18 cellular contexts compared by ENCODE assay signal in the genomic region with DNA sequence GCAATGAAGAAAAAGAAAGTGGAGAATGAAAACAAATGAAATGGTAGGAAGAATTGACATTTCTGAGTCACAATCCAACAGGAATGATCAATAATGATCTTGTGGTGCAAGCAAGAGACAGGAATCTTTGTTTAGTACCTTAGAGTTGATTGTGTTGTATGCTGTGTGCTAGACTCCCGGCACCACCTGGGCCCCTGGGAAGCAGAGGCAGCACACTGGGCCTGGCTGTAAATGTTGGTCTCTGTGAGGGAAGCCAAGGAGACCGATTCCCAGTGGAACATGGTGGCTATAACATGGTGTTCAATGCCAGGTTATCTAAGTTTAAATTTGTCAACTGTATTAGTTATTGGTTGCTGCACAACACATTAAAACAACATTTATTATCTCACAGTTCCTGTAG.
"Had no signal": no experiment of that assay in that cellular context is flagged by ENCODE, and none has a peak within 500 bp of the region (broad histone marks: within the 10 kb centered on the region; RNA-seq: fewer than 3 reads in every experiment).

No MANE protein-coding gene starts in this region.

- H3K36me3 Mint-ChIP-seq: activated naive CD4-positive, alpha-beta T cell treated with anti-CD3 and anti-CD28 coated beads, Interleukin-2, amount 10 ng/mL, durations not matched to agents 7 days and 5 days; naive thymus-derived CD8-positive, alpha-beta T cell; WTC11 had no signal

- H3K27me3 Mint-ChIP-seq: activated naive CD4-positive, alpha-beta T cell treated with anti-CD3 and anti-CD28 coated beads, Interleukin-2, amount 10 ng/mL, durations not matched to agents 7 days and 5 days had no signal

- H3K4me3 Mint-ChIP-seq: activated naive CD4-positive, alpha-beta T cell treated with anti-CD3 and anti-CD28 coated beads, Interleukin-2, amount 10 ng/mL, durations not matched to agents 7 days and 5 days; activated T-helper 17 cell treated with anti-CD3 and anti-CD28 coated beads, Interleukin-2, amount 50 U/mL, for 72 hours; naive thymus-derived CD8-positive, alpha-beta T cell; T-helper 1 cell treated with Interleukin-12 subunit alpha and Interleukin-12 subunit beta and Interleukin-4 antibody, amounts not matched to agents 30 μg/mL and 1 μg/mL, for 36 hours; WTC11 had no signal

- H3K27me3 ChIP-seq: adrenal gland, upper lobe of left lung had no signal

- H3K27ac ChIP-seq: adrenal gland, psoas muscle, upper lobe of left lung had no signal

- H3K27ac Mint-ChIP-seq: activated naive CD4-positive, alpha-beta T cell treated with anti-CD3 and anti-CD28 coated beads, Interleukin-2, amount 10 ng/mL, durations not matched to agents 7 days and 5 days; activated T-helper 17 cell treated with anti-CD3 and anti-CD28 coated beads, Interleukin-2, amount 50 U/mL, for 72 hours; naive thymus-derived CD8-positive, alpha-beta T cell; T-helper 1 cell treated with Interleukin-12 subunit alpha and Interleukin-12 subunit beta and Interleukin-4 antibody, amounts not matched to agents 30 μg/mL and 1 μg/mL, for 36 hours; WTC11 had no signal

- H3K4me1 ChIP-seq: adrenal gland, psoas muscle, upper lobe of left lung had no signal

- H3K36me3 ChIP-seq: adrenal gland, upper lobe of left lung had no signal

- H3K4me1 Mint-ChIP-seq: activated naive CD4-positive, alpha-beta T cell treated with anti-CD3 and anti-CD28 coated beads, Interleukin-2, amount 10 ng/mL, durations not matched to agents 7 days and 5 days; activated T-helper 17 cell treated with anti-CD3 and anti-CD28 coated beads, Interleukin-2, amount 50 U/mL, for 72 hours; naive thymus-derived CD8-positive, alpha-beta T cell had no signal

- H3K9me3 Mint-ChIP-seq: activated naive CD4-positive, alpha-beta T cell treated with anti-CD3 and anti-CD28 coated beads, Interleukin-2, amount 10 ng/mL, durations not matched to agents 7 days and 5 days; activated T-helper 17 cell treated with anti-CD3 and anti-CD28 coated beads, Interleukin-2, amount 50 U/mL, for 72 hours; naive thymus-derived CD8-positive, alpha-beta T cell; T-helper 1 cell treated with Interleukin-12 subunit alpha and Interleukin-12 subunit beta and Interleukin-4 antibody, amounts not matched to agents 30 μg/mL and 1 μg/mL, for 36 hours had no signal

- ATAC-seq: activated T-helper 17 cell treated with anti-CD3 and anti-CD28 coated beads, Interleukin-2, amount 50 U/mL, for 72 hours; left colon; mucosa of descending colon; naive thymus-derived CD8-positive, alpha-beta T cell; psoas muscle; WTC11 had no signal

- H3K9me3 ChIP-seq: mucosa of descending colon, psoas muscle, upper lobe of left lung had no signal

- H3K4me3 ChIP-seq: adrenal gland, lung, mucosa of descending colon, psoas muscle, upper lobe of left lung had no signal

- DNase-seq: activated CD4-positive, alpha-beta T cell treated with anti-CD3 and anti-CD28 coated beads for 48 hours; activated naive CD4-positive, alpha-beta T cell treated with anti-CD3 and anti-CD28 coated beads, Interleukin-2, amount 10 ng/mL, durations not matched to agents 7 days and 5 days; dermis blood vessel endothelial cell; glutamatergic neuron; left colon; naive thymus-derived CD8-positive, alpha-beta T cell; nucleus accumbens; stimulated activated CD4-positive, alpha-beta T cell treated with anti-CD3 and anti-CD28 coated beads, Interleukin-12 subunit alpha, Interleukin-12 subunit beta, amount 100 ng/mL, for 4 hours; stimulated activated naive CD4-positive, alpha-beta T cell; substantia nigra had no signal
